In genomic region chr11:22703040-22703439, GRCh38 we compare ENCODE assay signal across 8 cellular contexts. TPM values are rescaled to one million over a fixed set of nuclear protein-coding genes. Genes with fewer than 3 reads are reported as not detected.
DNase-seq lines count a peak whose midpoint lies in the region; ATAC-seq, FAIRE-seq and TF ChIP-seq lines count a peak whose summit lies in the region.

No MANE protein-coding gene starts in this region.

- no peaks in the 10 kb centered on the region for H3K27me3 ChIP-seq in astrocyte (ENCODE audit: insufficient read depth, low read length)
- H3K27me3 ChIP-seq in suprapubic skin, result no peaks in the 10 kb centered on the region

- H2AFZ ChIP-seq in astrocyte (ENCODE audit: low read depth, low read length), result peak overlapping the region; percentile 12

- H3K4me3 Mint-ChIP-seq in activated T-cell treated with anti-CD3 and anti-CD28 coated beads, Interleukin-2, amount 50 U/mL, for 72 hours, result peak overlapping the region; percentile 36 to 41
- H3K4me3 Mint-ChIP-seq in astrocyte (ENCODE audit: unreplicated experiment) (peak overlapping the region; percentile 27), CD14-positive monocyte (no peak overlapping the region)

- no peaks in the 10 kb centered on the region for H3K27me3 Mint-ChIP-seq in activated T-cell treated with anti-CD3 and anti-CD28 coated beads, Interleukin-2, amount 50 U/mL, for 72 hours (ENCODE audit: low read depth)
- H3K27me3 Mint-ChIP-seq in astrocyte (ENCODE audit: low read depth, unreplicated experiment) (no peaks in the 10 kb centered on the region), CD14-positive monocyte (ENCODE audit: low read depth in 3 of 3) (peaks cover 0 to 1% (median 0%) of the 10 kb centered on the region in 3 donors)

- H3K9me3 Mint-ChIP-seq in activated T-cell treated with anti-CD3 and anti-CD28 coated beads, Interleukin-2, amount 50 U/mL, for 72 hours, result peaks cover 0 to 2% of the 10 kb centered on the region in 2 donors
- H3K9me3 Mint-ChIP-seq in astrocyte (ENCODE audit: unreplicated experiment) (no peaks in the 10 kb centered on the region), CD14-positive monocyte (peaks cover 0 to 1% (median 0%) of the 10 kb centered on the region in 7 donors)

- TF ChIP-seq EP300 in suprapubic skin (IDR thresholded peaks at IDR 0.05), result no peak

- no peak for TF ChIP-seq POLR2A in suprapubic skin (IDR thresholded peaks at IDR 0.05)

- H3K9me3 ChIP-seq in astrocyte (ENCODE audit: insufficient read depth, low read depth, low read length) (no peaks in the 10 kb centered on the region), suprapubic skin (no peaks in the 10 kb centered on the region)

- TF ChIP-seq CTCF in astrocyte (IDR thresholded peaks at IDR 0.05; ENCODE audit: insufficient read depth, low read depth, low read length), result no peak
- TF ChIP-seq CTCF in CD14-positive monocyte (IDR thresholded peaks at IDR 0.05), result no peak
- TF ChIP-seq CTCF in suprapubic skin (IDR thresholded peaks at IDR 0.05), result no peak

- peak overlapping the region; percentile 73 for H3K4me2 ChIP-seq in astrocyte (ENCODE audit: low read length)

- intact Hi-C loops in CD14-positive monocyte (cut with micrococcal nuclease), result no loop called here

- peak overlapping the region; percentile 14 for H3K9ac ChIP-seq in astrocyte (ENCODE audit: low read length)

- H3K4me1 Mint-ChIP-seq in activated T-cell treated with anti-CD3 and anti-CD28 coated beads, Interleukin-2, amount 50 U/mL, for 72 hours (ENCODE audit: low read depth), result peaks cover 34% of the 10 kb centered on the region
- H3K4me1 Mint-ChIP-seq in astrocyte (ENCODE audit: low read depth, unreplicated experiment) (peaks cover 18% of the 10 kb centered on the region), CD14-positive monocyte (no peaks in the 10 kb centered on the region)

- H3K36me3 Mint-ChIP-seq in activated T-cell treated with anti-CD3 and anti-CD28 coated beads, Interleukin-2, amount 50 U/mL, for 72 hours (ENCODE audit: insufficient read depth in 2 of 2), result peaks cover 0 to 2% of the 10 kb centered on the region in 2 donors
- H3K36me3 Mint-ChIP-seq in astrocyte (ENCODE audit: low read depth, unreplicated experiment) (no peaks in the 10 kb centered on the region), CD14-positive monocyte (no peaks in the 10 kb centered on the region)

- ATAC-seq in activated T-cell treated with anti-CD3 and anti-CD28 coated beads, Interleukin-2, amount 50 U/mL, for 72 hours (replicated peaks in 1 of 2), result peak; percentile 96 to 97
- ATAC-seq in left lobe of liver (peak; percentile 49), HG03097 (IDR thresholded peaks at IDR 0.05; ENCODE audit: low FRiP score, unreplicated experiment) (no peak)

- H3K27ac Mint-ChIP-seq in activated T-cell treated with anti-CD3 and anti-CD28 coated beads, Interleukin-2, amount 50 U/mL, for 72 hours, result peak overlapping the region; percentile 69
- H3K27ac Mint-ChIP-seq in astrocyte (ENCODE audit: unreplicated experiment), result peak overlapping the region; percentile 99
- H3K27ac Mint-ChIP-seq in CD14-positive monocyte, result no peak overlapping the region

- no peak for FAIRE-seq in astrocyte (lab: Jason Lieb, UNC)

- H3K79me2 ChIP-seq in astrocyte (ENCODE audit: insufficient read depth, low read length), result no peaks in the 10 kb centered on the region

- H3K4me1 ChIP-seq in astrocyte (ENCODE audit: insufficient read depth, low read length) (peaks cover 8% of the 10 kb centered on the region), suprapubic skin (no peaks in the 10 kb centered on the region)

- no peaks in the 10 kb centered on the region for H3K36me3 ChIP-seq in astrocyte (ENCODE audit: insufficient read depth, low read length)
- no peaks in the 10 kb centered on the region for H3K36me3 ChIP-seq in suprapubic skin

- 24% methylated on average over 3 of the region's 3 CpGs for WGBS in suprapubic skin

- H4K20me1 ChIP-seq in astrocyte (ENCODE audit: insufficient read depth, low read length), result no peaks in the 10 kb centered on the region

- peak; percentile 14 to 30 for DNase-seq in activated T-cell treated with anti-CD3 and anti-CD28 coated beads, Interleukin-2, amount 50 U/mL, for 72 hours
- DNase-seq in activated T-cell treated with anti-CD3 and anti-CD28 coated beads, Interleukin-2, amount 50 U/mL, for 1 hour, result no peak
- DNase-seq in NCI-H2081 (lab: John Stamatoyannopoulos, UW) (peak; percentile 19 to 76), astrocyte (ENCODE audit: low read depth) (peak; percentile 83), left lobe of liver (ENCODE audit: low spot score) (no peak), CD14-positive monocyte (ENCODE audit: low spot score) (no peak), suprapubic skin (ENCODE audit: low spot score in 2 of 2) (no peak)

- H3K4me3 ChIP-seq in astrocyte (ENCODE audit: insufficient read depth, low read depth, low read length), result no peak overlapping the region
- no peak overlapping the region for H3K4me3 ChIP-seq in suprapubic skin

- H3K27ac ChIP-seq in astrocyte (ENCODE audit: low read depth, low read length), result peak overlapping the region; percentile 63
- no peak overlapping the region for H3K27ac ChIP-seq in suprapubic skin

RNA-seq across cellular contexts. Expression of gene GAS2, which starts 36.6 kb away (rescaled TPM):
- 1 to 10 TPM; 2.0 to 2.5 TPM for total RNA-seq in activated T-cell treated with anti-CD3 and anti-CD28 coated beads, Interleukin-2, amount 50 U/mL, for 72 hours
- total RNA-seq in astrocyte (1.5 and 1.7 TPM in 2 replicates), left lobe of liver (34.2 TPM), suprapubic skin (1 to 10 TPM; 1.2 to 4.4 (median 3.1) TPM)
- under 1 TPM; 0.86 to 0.89 TPM for polyA plus RNA-seq in CD14-positive monocyte

Comparison
In these comparisons a context has a peak if more than half of its experiments do, and no peak if none do; other contexts are left out.
1. DNase-seq: peak in activated T-cell treated with anti-CD3 and anti-CD28 coated beads, Interleukin-2, amount 50 U/mL, for 72 hours (2 of 2), NCI-H2081 (2 of 2) and astrocyte (single experiment); none in activated T-cell treated with anti-CD3 and anti-CD28 coated beads, Interleukin-2, amount 50 U/mL, for 1 hour (single experiment), left lobe of liver (single experiment), CD14-positive monocyte (single experiment) and suprapubic skin (0 of 2).
2. H3K27ac Mint-ChIP-seq: peak in activated T-cell treated with anti-CD3 and anti-CD28 coated beads, Interleukin-2, amount 50 U/mL, for 72 hours (single experiment) and astrocyte (single experiment); none in CD14-positive monocyte (0 of 7).
3. H3K4me3 Mint-ChIP-seq: peak in activated T-cell treated with anti-CD3 and anti-CD28 coated beads, Interleukin-2, amount 50 U/mL, for 72 hours (2 of 2) and astrocyte (single experiment); none in CD14-positive monocyte (0 of 2).